In the genomic region with DNA sequence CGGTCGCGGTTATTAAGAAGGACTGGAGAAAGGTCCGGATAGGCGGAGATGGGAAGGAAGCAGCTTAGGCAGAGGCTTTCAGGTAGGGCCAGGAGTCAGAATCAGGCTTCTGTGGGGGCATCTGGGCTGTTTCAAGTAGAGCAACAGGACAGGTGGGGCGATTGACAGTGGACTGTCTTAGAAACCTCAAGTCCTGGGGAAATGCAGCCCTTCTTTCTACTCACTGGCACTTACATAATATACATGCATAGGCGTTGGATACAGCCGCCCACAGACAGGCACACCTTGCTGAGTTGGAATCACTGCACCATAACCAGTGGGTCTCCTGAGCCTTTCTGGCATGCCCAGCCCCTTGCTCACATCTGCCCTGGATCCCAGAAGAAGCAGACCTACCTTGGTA, we compare ENCODE assay signal across 7 cellular contexts. TPM values are rescaled to one million over a fixed set of nuclear protein-coding genes. Genes with fewer than 3 reads are reported as not detected.
DNase-seq lines count a peak whose midpoint lies in the region; ATAC-seq lines count a peak whose summit lies in the region.

No MANE protein-coding gene starts in this region.

- ATAC-seq in activated CD8-positive, alpha-beta T cell treated with anti-CD3 and anti-CD28 coated beads, Interleukin-2, amount 10 ng/mL, durations not matched to agents 7 days and 5 days = no peak
- no peak for ATAC-seq in stimulated activated naive B cell treated with anti-CD40 and anti-IgM and Interleukin-4, amounts not matched to agents 10 μg/mL and 1 μg/mL and 100 μg/mL, for 72 hours (replicated peaks)
- no peak for ATAC-seq in left lobe of liver

- peak overlapping the region; percentile 86 for H3K4me3 Mint-ChIP-seq in activated CD8-positive, alpha-beta T cell treated with anti-CD3 and anti-CD28 coated beads, Interleukin-2, amount 10 ng/mL, durations not matched to agents 7 days and 5 days
- peak overlapping the region; percentile 85 to 87 for H3K4me3 Mint-ChIP-seq in stimulated activated naive B cell treated with anti-CD40 and anti-IgM and Interleukin-4, amounts not matched to agents 10 μg/mL and 1 μg/mL and 100 μg/mL, for 72 hours

- H3K9me3 ChIP-seq in iPS-15b (ENCODE audit: control insufficient read depth, insufficient read depth, low read length) = no peaks in the 10 kb centered on the region

- H3K27me3 ChIP-seq in iPS-15b (ENCODE audit: control insufficient read depth, insufficient read depth, low read length) = peaks cover 9% of the 10 kb centered on the region

- DNase-seq in HT-29 (ENCODE audit: low spot score) (peak; percentile 37), NCI-H1436 (lab: John Stamatoyannopoulos, UW) (no peak), left lobe of liver (ENCODE audit: low spot score) (no peak)
- DNase-seq in activated CD8-positive, alpha-beta T cell treated with anti-CD3 and anti-CD28 coated beads, Interleukin-2, amount 10 ng/mL, durations not matched to agents 7 days and 5 days = no peak
- DNase-seq in stimulated activated naive B cell treated with anti-CD40 and anti-IgM and Interleukin-4, amounts not matched to agents 10 μg/mL and 1 μg/mL and 100 μg/mL, for 72 hours = no peak
- no peak for DNase-seq in stimulated activated CD4-positive, alpha-beta T cell treated with anti-CD3 and anti-CD28 coated beads, Interleukin-4, amount 100 ng/mL, for 24 hours

- H3K4me1 Mint-ChIP-seq in activated CD8-positive, alpha-beta T cell treated with anti-CD3 and anti-CD28 coated beads, Interleukin-2, amount 10 ng/mL, durations not matched to agents 7 days and 5 days (ENCODE audit: low read depth) = peaks cover 55% of the 10 kb centered on the region
- H3K4me1 Mint-ChIP-seq in stimulated activated naive B cell treated with anti-CD40 and anti-IgM and Interleukin-4, amounts not matched to agents 10 μg/mL and 1 μg/mL and 100 μg/mL, for 72 hours = peaks cover 50 to 79% of the 10 kb centered on the region in 2 donors

- no peaks in the 10 kb centered on the region for H3K27me3 Mint-ChIP-seq in activated CD8-positive, alpha-beta T cell treated with anti-CD3 and anti-CD28 coated beads, Interleukin-2, amount 10 ng/mL, durations not matched to agents 7 days and 5 days (ENCODE audit: low read depth)
- no peaks in the 10 kb centered on the region for H3K27me3 Mint-ChIP-seq in stimulated activated naive B cell treated with anti-CD40 and anti-IgM and Interleukin-4, amounts not matched to agents 10 μg/mL and 1 μg/mL and 100 μg/mL, for 72 hours

- peaks cover 11% of the 10 kb centered on the region for H3K36me3 ChIP-seq in iPS-15b (ENCODE audit: control insufficient read depth, insufficient read depth, low read length)

- no peaks in the 10 kb centered on the region for H3K4me1 ChIP-seq in iPS-15b (ENCODE audit: control insufficient read depth, insufficient read depth, low read length)

- POLR2A ChIA-PET in activated CD8-positive, alpha-beta T cell treated with anti-CD3 and anti-CD28 coated beads, Interleukin-2, amount 10 ng/mL, durations not matched to agents 7 days and 5 days (lab: Charles Lee) = interaction anchor here (0.7 to 7.5 kb wide), 4 partner anchors 13 to 110 kb away, joined by 3 to 153 read pairs (median 8); partner anchors contain the start of genes DLEC1, OXSR1 and PLCD1

- CTCF ChIA-PET in activated CD8-positive, alpha-beta T cell treated with anti-CD3 and anti-CD28 coated beads, Interleukin-2, amount 10 ng/mL, durations not matched to agents 7 days and 5 days (lab: Charles Lee) = interaction anchor here (1.0 to 5.1 kb wide), 5 partner anchors 18 to 341 kb away, joined by 3 to 30 read pairs (median 3); partner anchors contain the start of gene OXSR1

- peaks cover 52% of the 10 kb centered on the region for H3K36me3 Mint-ChIP-seq in activated CD8-positive, alpha-beta T cell treated with anti-CD3 and anti-CD28 coated beads, Interleukin-2, amount 10 ng/mL, durations not matched to agents 7 days and 5 days (ENCODE audit: low read depth)
- H3K36me3 Mint-ChIP-seq in stimulated activated naive B cell treated with anti-CD40 and anti-IgM and Interleukin-4, amounts not matched to agents 10 μg/mL and 1 μg/mL and 100 μg/mL, for 72 hours = peaks cover 23 to 43% of the 10 kb centered on the region in 2 donors

- H3K9ac ChIP-seq in iPS-15b (ENCODE audit: low read depth, low read length) = peak overlapping the region; percentile 51

- no peaks in the 10 kb centered on the region for H3K9me3 Mint-ChIP-seq in activated CD8-positive, alpha-beta T cell treated with anti-CD3 and anti-CD28 coated beads, Interleukin-2, amount 10 ng/mL, durations not matched to agents 7 days and 5 days (ENCODE audit: insufficient read depth)
- no peaks in the 10 kb centered on the region for H3K9me3 Mint-ChIP-seq in stimulated activated naive B cell treated with anti-CD40 and anti-IgM and Interleukin-4, amounts not matched to agents 10 μg/mL and 1 μg/mL and 100 μg/mL, for 72 hours

- H3K27ac Mint-ChIP-seq in activated CD8-positive, alpha-beta T cell treated with anti-CD3 and anti-CD28 coated beads, Interleukin-2, amount 10 ng/mL, durations not matched to agents 7 days and 5 days = peak overlapping the region; percentile 96
- H3K27ac Mint-ChIP-seq in stimulated activated naive B cell treated with anti-CD40 and anti-IgM and Interleukin-4, amounts not matched to agents 10 μg/mL and 1 μg/mL and 100 μg/mL, for 72 hours = peak overlapping the region; percentile 92

- peak overlapping the region; percentile 84 for H3K4me3 ChIP-seq in iPS-15b (ENCODE audit: low read depth, low read length)

RNA-seq across cellular contexts. Expression of gene MYD88, which starts 0.7 kb away (rescaled TPM):
- 5.5 and 11.9 TPM in 2 replicates for total RNA-seq in HT-29 (2014; rRNA removed; shearing (Covaris generic))
- 10 to 100 TPM; 72.5 to 78.6 TPM for total RNA-seq in activated CD8-positive, alpha-beta T cell treated with anti-CD3 and anti-CD28 coated beads, Interleukin-2, amount 10 ng/mL, durations not matched to agents 7 days and 5 days
- total RNA-seq in left lobe of liver = 37.5 TPM

RNA-seq across cellular contexts. Expression of gene ACAA1, which starts 2.3 kb away (rescaled TPM):
- total RNA-seq in HT-29 (2014; rRNA removed; shearing (Covaris generic)) = 71.9 and 84.7 TPM in 2 replicates
- 100 to 1,000 TPM in 1 of 2 experiments, 10 to 100 TPM in 1; 99.7 to 104 TPM for total RNA-seq in activated CD8-positive, alpha-beta T cell treated with anti-CD3 and anti-CD28 coated beads, Interleukin-2, amount 10 ng/mL, durations not matched to agents 7 days and 5 days
- total RNA-seq in left lobe of liver = 479 TPM

RNA-seq across cellular contexts. Expression of gene OXSR1, which starts 26.1 kb away (rescaled TPM):
- total RNA-seq in HT-29 (2014; rRNA removed; shearing (Covaris generic)) = 11.8 and 12.9 TPM in 2 replicates
- 10 to 100 TPM; 56.9 to 60.3 TPM for total RNA-seq in activated CD8-positive, alpha-beta T cell treated with anti-CD3 and anti-CD28 coated beads, Interleukin-2, amount 10 ng/mL, durations not matched to agents 7 days and 5 days
- total RNA-seq in left lobe of liver = 12.1 TPM
